ENCODE assay signal across 8 cellular contexts in genomic region chr20:63739129-63740069, GRCh38. TPM values are rescaled to one million over a fixed set of nuclear protein-coding genes. Genes with fewer than 3 reads are reported as not detected.
DNase-seq lines count a peak whose midpoint lies in the region; ATAC-seq and TF ChIP-seq lines count a peak whose summit lies in the region.

TSS of gene SLC2A4RG (plus strand) at chr20:63739776. CDS start at chr20:63739913, 137 bp downstream.

- intact Hi-C loops in dorsolateral prefrontal cortex (cut with DNase I), result loop anchor here (2.0 to 10.0 kb wide), 3 partner anchors 33 to 215 kb away; partner anchors contain the start of genes ARFRP1 (in 1 of the 2), GMEB2 (in 1 of the 2) and PPDPF (in 1 of the 2)

- DNase-seq in NCI-H146 (lab: John Stamatoyannopoulos, UW), result peak; percentile 70
- DNase-seq in NCI-H146 treated with DMSO at 0.1 percent for 48 hours (lab: John Stamatoyannopoulos, UW; ENCODE audit: unreplicated experiment), result no peak
- DNase-seq in NCI-H345 treated with DMSO at 0.1 percent for 48 hours (lab: John Stamatoyannopoulos, UW; ENCODE audit: unreplicated experiment), result peak; percentile 35
- peak; percentile 48 to 63 for DNase-seq in activated CD4-positive, alpha-beta T cell treated with anti-CD3 and anti-CD28 coated beads for 4 hours
- peak in 8 of 10 donors; percentile 47 to 89 (median 74) for DNase-seq in dorsolateral prefrontal cortex
- peak; percentile 92 for DNase-seq in left kidney (ENCODE audit: low read depth, low spot score)
- DNase-seq in stimulated activated CD4-positive, alpha-beta T cell treated with anti-CD3 and anti-CD28 coated beads, Interleukin-2, amount 100 ng/mL, for 4 hours (ENCODE audit: low read depth), result peak; percentile 47

- peak; percentile 65 for ATAC-seq in HG02798 (IDR thresholded peaks at IDR 0.05; ENCODE audit: poor library complexity, unreplicated experiment)

- peak within 1 kb of the TSS; percentile 39 to 96 (median 91) for H3K27ac ChIP-seq in dorsolateral prefrontal cortex

- TF ChIP-seq CTCF in dorsolateral prefrontal cortex (IDR thresholded peaks at IDR 0.05 in 54 of 56, conservative IDR thresholded peaks at IDR 0.05 in 2 of 56; ENCODE audit: low read depth in 1 of 56, partially characterized antibody in 56 of 56), result no peak

- H3K27me3 ChIP-seq in dorsolateral prefrontal cortex, result no peaks in the 10 kb centered on the region

- peak within 1 kb of the TSS; percentile 42 to 76 (median 64) for H3K4me3 ChIP-seq in dorsolateral prefrontal cortex

RNA-seq across cellular contexts. Expression of gene SLC2A4RG, which starts in this region (rescaled TPM):
- total RNA-seq in dorsolateral prefrontal cortex, result 10 to 100 TPM; 15.1 to 78.0 (median 33.5) TPM
